In the genomic region with DNA sequence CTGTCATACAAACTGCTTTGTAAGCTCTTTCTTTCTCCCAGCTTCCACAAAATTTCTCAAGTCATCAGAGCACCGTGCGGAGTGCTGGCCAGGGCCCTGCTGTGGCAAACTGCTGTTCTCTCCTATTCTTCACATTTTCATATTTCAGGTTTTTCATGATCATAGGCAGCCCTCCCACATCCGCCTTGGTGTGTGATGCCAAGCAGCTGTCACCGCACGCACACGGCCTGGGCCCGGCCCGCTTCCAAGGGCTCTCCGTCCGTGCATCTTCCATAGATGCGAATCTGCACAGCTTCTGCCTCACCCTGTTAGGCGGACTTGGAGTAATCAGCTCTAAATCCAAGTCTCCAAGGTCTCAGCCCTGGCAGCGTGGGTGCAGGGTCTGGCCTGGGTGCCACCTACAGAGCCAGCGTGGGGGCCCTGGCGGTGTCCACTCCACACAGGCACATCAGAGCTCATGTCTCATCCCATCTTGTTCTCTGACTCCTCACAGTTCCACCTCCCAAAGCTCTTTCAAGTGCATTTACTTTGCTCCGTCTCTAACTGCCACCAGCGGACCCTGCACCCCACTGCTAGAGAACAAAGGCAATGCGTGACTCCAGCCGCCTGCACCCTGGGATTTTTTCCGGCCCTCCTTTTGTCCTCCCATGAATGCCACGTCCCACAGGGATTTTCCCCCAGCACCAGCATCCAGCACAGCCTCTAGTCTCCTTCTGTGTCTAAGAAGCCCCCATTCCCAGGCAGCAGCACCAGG, we compare ENCODE assay signal across 12 cellular contexts. TPM values are rescaled to one million over a fixed set of nuclear protein-coding genes. Genes with fewer than 3 reads are reported as not detected.
A peak's percentile ranks its signal among the peaks of the same experiment; 100 is the strongest.
DNase-seq lines count a peak whose midpoint lies in the region; TF ChIP-seq lines count a peak whose summit lies in the region.
"Had no signal": no experiment of that assay in that cellular context is flagged by ENCODE, and none has a peak within 500 bp of the region (broad histone marks: within the 10 kb centered on the region; RNA-seq: fewer than 3 reads in every experiment).

No MANE protein-coding gene starts in this region.

- H3K79me2 ChIP-seq in fibroblast of lung (ENCODE audit: control insufficient read depth, insufficient read depth, low read length), result peaks cover 72% of the 10 kb centered on the region
- peaks cover 36% of the 10 kb centered on the region for H3K79me2 ChIP-seq in trophoblast cell (ENCODE audit: control insufficient read depth, insufficient read depth, low read length, poor library complexity)

- peak overlapping the region; percentile 78 for H3K4ac ChIP-seq in trophoblast cell (ENCODE audit: low read depth, low read length)

- no peak overlapping the region for H3K23ac ChIP-seq in trophoblast cell (ENCODE audit: low read length)

- peak overlapping the region; percentile 19 for H3K18ac ChIP-seq in trophoblast cell (ENCODE audit: low read length)

- no peak overlapping the region for H4K12ac ChIP-seq in trophoblast cell (ENCODE audit: low read depth, low read length)

- no peak for TF ChIP-seq CTCF in Caco-2 (IDR thresholded peaks at IDR 0.05; ENCODE audit: insufficient read depth in 1 of 2, low read depth in 1 of 2, low read length in 1 of 2, severe bottlenecking in 1 of 2, unreplicated experiment in 1 of 2)
- TF ChIP-seq CTCF in fibroblast of lung (conservative IDR thresholded peaks at IDR 0.05 in 1 of 2, IDR thresholded peaks at IDR 0.05 in 1 of 2; ENCODE audit: low read depth in 1 of 2, low read length in 2 of 2), result no peak

- H3K27ac ChIP-seq in fibroblast of lung (ENCODE audit: insufficient read depth, low read length) (peak overlapping the region; percentile 35), trophoblast cell (ENCODE audit: low read depth, low read length) (no peak overlapping the region)
- H3K27ac ChIP-seq: PC-9 had no signal

- H3K4me1 Mint-ChIP-seq in Caco-2 (ENCODE audit: low read depth, unreplicated experiment), result peaks cover 9% of the 10 kb centered on the region

- no peak overlapping the region for H2AFZ ChIP-seq in fibroblast of lung (ENCODE audit: low read length)
- H2AFZ ChIP-seq in trophoblast cell (ENCODE audit: insufficient read depth, low read length, poor library complexity), result no peak overlapping the region
- H2AFZ ChIP-seq: PC-9 had no signal

- H3K4me3 ChIP-seq in Caco-2 (ENCODE audit: low read depth, low read length), result no peak overlapping the region
- H3K4me3 ChIP-seq in fibroblast of lung (replicated peaks in 1 of 4; ENCODE audit: control extremely low read depth in 1 of 4, insufficient read depth in 1 of 4, low read depth in 3 of 4, low read length in 4 of 4), result peak overlapping the region in 1 of 4 experiments; percentile 6
- H3K4me3 ChIP-seq in trophoblast cell (ENCODE audit: low read depth, low read length), result no peak overlapping the region
- H3K4me3 ChIP-seq: PC-9 had no signal

- peak overlapping the region; percentile 73 for H3K4me2 ChIP-seq in fibroblast of lung (ENCODE audit: extremely low read depth, insufficient read depth, low read length)
- no peak overlapping the region for H3K4me2 ChIP-seq in trophoblast cell (ENCODE audit: low read length)
- H3K4me2 ChIP-seq: PC-9 had no signal

- CTCF ChIA-PET in Caco-2 (lab: Charles Lee), result no interaction called here

- H3K9me3 Mint-ChIP-seq in Caco-2 (ENCODE audit: unreplicated experiment), result no peaks in the 10 kb centered on the region
- H3K9me3 Mint-ChIP-seq: activated naive CD4-positive, alpha-beta T cell treated with anti-CD3 and anti-CD28 coated beads, Interleukin-2, amount 50 U/mL, for 72 hours; CD4-positive, alpha-beta T cell had no signal

- BruUV-seq in Caco-2 (replicated peaks; lab: Mats Ljungman, UMichigan), result no TSS peak

- H3K4me1 ChIP-seq in Caco-2 (no peaks in the 10 kb centered on the region), fibroblast of lung (ENCODE audit: control insufficient read depth, extremely low read depth, insufficient read depth, low read length) (peaks cover 28% of the 10 kb centered on the region), trophoblast cell (ENCODE audit: control insufficient read depth in 1 of 2, insufficient read depth in 2 of 2, low read length in 2 of 2) (peaks cover 5 to 6% of the 10 kb centered on the region in 2 experiments)

- H2BK12ac ChIP-seq in trophoblast cell (ENCODE audit: low read length), result no peak overlapping the region

- POLR2A ChIA-PET in Caco-2 (lab: Charles Lee), result no interaction called here

- WGBS in trophoblast cell (ENCODE audit: extremely low coverage, insufficient coverage, insufficient read length), result no CpG with 5 or more reads among the region's 21 CpGs

- H4K91ac ChIP-seq in trophoblast cell (ENCODE audit: low read depth, low read length), result no peak overlapping the region

- H3K36me3 Mint-ChIP-seq in Caco-2 (ENCODE audit: insufficient read depth, unreplicated experiment), result peaks cover 22% of the 10 kb centered on the region
- H3K36me3 Mint-ChIP-seq: activated naive CD4-positive, alpha-beta T cell treated with anti-CD3 and anti-CD28 coated beads, Interleukin-2, amount 50 U/mL, for 72 hours had no signal

- intact Hi-C loops in Caco-2 (cut with micrococcal nuclease; ENCODE audit: unreplicated experiment), result no loop called here

- no peaks in the 10 kb centered on the region for H3K79me1 ChIP-seq in trophoblast cell (ENCODE audit: low read length)

- H3K36me3 ChIP-seq in Caco-2 (ENCODE audit: control insufficient read depth, insufficient read depth, low read length), result no peaks in the 10 kb centered on the region
- H3K36me3 ChIP-seq in fibroblast of lung (ENCODE audit: control insufficient read depth, insufficient read depth, low read length), result no peaks in the 10 kb centered on the region
- H3K36me3 ChIP-seq in trophoblast cell (ENCODE audit: control insufficient read depth in 1 of 2, insufficient read depth in 2 of 2, low read length in 2 of 2), result peaks cover 2 to 5% of the 10 kb centered on the region in 2 experiments

- no peak for DNase-seq in Caco-2
- DNase-seq in NCI-H345 treated with DMSO at 0.1 percent for 48 hours (lab: John Stamatoyannopoulos, UW; ENCODE audit: unreplicated experiment), result peak; percentile 14
- DNase-seq in fibroblast of lung (ENCODE audit: low read depth in 2 of 2), result peak in 1 of 2 donors; percentile 69
- DNase-seq in trophoblast cell, result no peak
- no peak for DNase-seq in pons (ENCODE audit: low spot score)
- DNase-seq in effector CD8-positive, alpha-beta T cell (lab: John Stamatoyannopoulos, UW), result no peak
- DNase-seq in ecto neural progenitor cell (ENCODE audit: low spot score), result no peak
- DNase-seq in amygdala (lab: John Stamatoyannopoulos, UW), result no peak
- DNase-seq: activated CD8-positive, alpha-beta memory T cell treated with anti-CD3 and anti-CD28 coated beads for 24 hours; CD4-positive, alpha-beta T cell; PC-9 had no signal

- H3K27me3 Mint-ChIP-seq in Caco-2 (ENCODE audit: insufficient read depth, unreplicated experiment), result no peaks in the 10 kb centered on the region

- H3K9me3 ChIP-seq in Caco-2 (no peaks in the 10 kb centered on the region), fibroblast of lung (ENCODE audit: control insufficient read depth, insufficient read depth, low read depth, low read length) (no peaks in the 10 kb centered on the region), trophoblast cell (ENCODE audit: insufficient read depth, low read depth, low read length) (no peaks in the 10 kb centered on the region)

- H3K27me3 ChIP-seq in Caco-2 (replicated peaks; ENCODE audit: control insufficient read depth, insufficient read depth, low read length) (no peaks in the 10 kb centered on the region), fibroblast of lung (ENCODE audit: control insufficient read depth, insufficient read depth, low read length) (no peaks in the 10 kb centered on the region), trophoblast cell (ENCODE audit: insufficient read depth, low read length) (no peaks in the 10 kb centered on the region)

- H4K8ac ChIP-seq in trophoblast cell (ENCODE audit: low read depth, low read length), result no peak overlapping the region

- no peak overlapping the region for H3K4me3 Mint-ChIP-seq in Caco-2 (ENCODE audit: unreplicated experiment)
- H3K4me3 Mint-ChIP-seq: CD4-positive, alpha-beta T cell had no signal

- no peak overlapping the region for H2AK5ac ChIP-seq in trophoblast cell (ENCODE audit: low read length)

- H2BK5ac ChIP-seq in trophoblast cell (ENCODE audit: low read depth, low read length, poor library complexity), result no peak overlapping the region

- H3K14ac ChIP-seq in trophoblast cell (ENCODE audit: low read length), result no peak overlapping the region

- H3K27ac Mint-ChIP-seq in Caco-2 (ENCODE audit: unreplicated experiment), result peak overlapping the region; percentile 48
- H3K27ac Mint-ChIP-seq: activated naive CD4-positive, alpha-beta T cell treated with anti-CD3 and anti-CD28 coated beads, Interleukin-2, amount 50 U/mL, for 72 hours; CD4-positive, alpha-beta T cell had no signal

- H3K9ac ChIP-seq in fibroblast of lung (ENCODE audit: insufficient read depth, low read length) (no peak overlapping the region), trophoblast cell (ENCODE audit: low read length) (no peak overlapping the region)

- no peaks in the 10 kb centered on the region for H4K20me1 ChIP-seq in fibroblast of lung (ENCODE audit: control insufficient read depth, extremely low read depth, insufficient read depth, low read length)

- H2BK120ac ChIP-seq in trophoblast cell (ENCODE audit: insufficient read depth, low read length, poor library complexity), result no peak overlapping the region

RNA-seq across cellular contexts. Expression of a gene that starts 27.2 kb away (rescaled TPM):
- 205 and 211 TPM in 2 replicates for total RNA-seq in Caco-2 (2022)
- 63.9 and 102 TPM in 2 replicates for total RNA-seq in fibroblast of lung
- polyA plus RNA-seq in fibroblast of lung, result 59.4 and 83.2 TPM in 2 replicates
- 83.8 and 109 TPM in 2 replicates for polyA plus RNA-seq in fibroblast of lung (2012)
- polyA minus RNA-seq in fibroblast of lung (ENCODE audit: low replicate concordance), result 383 and 476 TPM in 2 replicates
- polyA plus RNA-seq in trophoblast cell (2013), result 58.6 and 59.7 TPM in 2 replicates
